In genomic region chr11:114251797-114252327, GRCh38 we compare ENCODE assay signal across 16 cellular contexts. TPM values are rescaled to one million over a fixed set of nuclear protein-coding genes. Genes with fewer than 3 reads are reported as not detected.
DNase-seq lines count a peak whose midpoint lies in the region; ATAC-seq and TF ChIP-seq lines count a peak whose summit lies in the region.
"Had no signal": no experiment of that assay in that cellular context is flagged by ENCODE, and none has a peak within 500 bp of the region (broad histone marks: within the 10 kb centered on the region; RNA-seq: fewer than 3 reads in every experiment).

No MANE protein-coding gene starts in this region.

- peaks cover 10 to 57% of the 10 kb centered on the region in 2 donors for H3K36me3 ChIP-seq in vagina
- no peaks in the 10 kb centered on the region for H3K36me3 ChIP-seq in HAP-1 (replicated peaks)

- H3K9me3 Mint-ChIP-seq in neural crest cell, result no peaks in the 10 kb centered on the region
- H3K9me3 Mint-ChIP-seq: activated B cell treated with CpG ODN at 0.5 μM for 24 hours; activated naive CD4-positive, alpha-beta T cell treated with anti-CD3 and anti-CD28 coated beads, Interleukin-2, amount 50 U/mL, for 24 hours; central memory CD8-positive, alpha-beta T cell; naive thymus-derived CD8-positive, alpha-beta T cell; stimulated activated naive CD8-positive, alpha-beta T cell treated with anti-CD3 and anti-CD28 coated beads, Interleukin-15, amount 100 ng/mL, for 72 hours had no signal

- no peak overlapping the region for H3K4me3 ChIP-seq in coronary artery
- H3K4me3 ChIP-seq in vagina, result no peak overlapping the region
- no peak overlapping the region for H3K4me3 ChIP-seq in HAP-1
- H3K4me3 ChIP-seq: SK-N-MC, smooth muscle cell had no signal

- H3K4me1 ChIP-seq in vagina (peaks cover 36% of the 10 kb centered on the region), HAP-1 (no peaks in the 10 kb centered on the region)

- no peak for TF ChIP-seq POLR2A in vagina (IDR thresholded peaks at IDR 0.05)

- H3K27ac Mint-ChIP-seq in neural crest cell (ENCODE audit: unreplicated experiment), result peak overlapping the region; percentile 88
- H3K27ac Mint-ChIP-seq: activated B cell treated with CpG ODN at 0.5 μM for 24 hours had no signal

- H3K9me3 ChIP-seq in vagina, result no peaks in the 10 kb centered on the region
- H3K9me3 ChIP-seq in HAP-1, result no peaks in the 10 kb centered on the region

- H3K27me3 ChIP-seq in vagina (no peaks in the 10 kb centered on the region), HAP-1 (ENCODE audit: low read depth) (no peaks in the 10 kb centered on the region)

- no peak for TF ChIP-seq CTCF in coronary artery (IDR thresholded peaks at IDR 0.05)
- TF ChIP-seq CTCF in neural crest cell (conservative IDR thresholded peaks at IDR 0.05), result no peak
- no peak for TF ChIP-seq CTCF in vagina (IDR thresholded peaks at IDR 0.05)

- H3K27me3 Mint-ChIP-seq in neural crest cell (ENCODE audit: low read depth), result no peaks in the 10 kb centered on the region
- H3K27me3 Mint-ChIP-seq: activated naive CD4-positive, alpha-beta T cell treated with anti-CD3 and anti-CD28 coated beads, Interleukin-2, amount 50 U/mL, for 24 hours; central memory CD8-positive, alpha-beta T cell; naive thymus-derived CD8-positive, alpha-beta T cell; stimulated activated naive CD8-positive, alpha-beta T cell treated with anti-CD3 and anti-CD28 coated beads, Interleukin-15, amount 100 ng/mL, for 72 hours had no signal

- H3K27ac ChIP-seq in coronary artery (peak overlapping the region; percentile 43 to 76), vagina (peak overlapping the region; percentile 23)
- H3K27ac ChIP-seq: SK-N-MC had no signal

- intact Hi-C loops in Right ventricle myocardium inferior (cut with DNase I) (no loop called here), cardiac septum (cut with DNase I) (no loop called here), vagina (cut with DNase I) (loop anchor here (5.0 to 10.0 kb wide), 2 partner anchors 87 to 190 kb away; no protein-coding TSS in a partner anchor)

- DNase-seq in Right ventricle myocardium inferior (ENCODE audit: missing footprints), result no peak
- DNase-seq in cardiac septum (ENCODE audit: low spot score), result no peak
- DNase-seq in coronary artery (ENCODE audit: low spot score), result no peak
- DNase-seq in neural crest cell (ENCODE audit: low read depth, low spot score), result no peak
- no peak for DNase-seq in vagina (ENCODE audit: extremely low spot score in 2 of 2)
- DNase-seq in HAP-1 (ENCODE audit: low spot score in 2 of 2), result no peak
- DNase-seq in KG1 (lab: John Stamatoyannopoulos, UW), result no peak
- no peak for DNase-seq in NCI-H774 (lab: John Stamatoyannopoulos, UW)
- DNase-seq: activated B cell treated with CpG ODN at 0.5 μM for 24 hours; naive thymus-derived CD8-positive, alpha-beta T cell; stimulated activated naive CD8-positive, alpha-beta T cell treated with anti-CD3 and anti-CD28 coated beads, Interleukin-15, amount 100 ng/mL, for 72 hours had no signal

- peak; percentile 33 for ATAC-seq in Right ventricle myocardium inferior
- ATAC-seq: left lobe of liver; naive thymus-derived CD8-positive, alpha-beta T cell; stimulated activated naive CD8-positive, alpha-beta T cell treated with anti-CD3 and anti-CD28 coated beads, Interleukin-15, amount 100 ng/mL, for 72 hours had no signal

- in situ Hi-C loops in HAP-1 (cut with MboI; ENCODE audit: low sequenced_read_pairs), result no loop called here

- peak overlapping the region; percentile 71 for H3K4me3 Mint-ChIP-seq in neural crest cell
- H3K4me3 Mint-ChIP-seq: activated B cell treated with CpG ODN at 0.5 μM for 24 hours; activated naive CD4-positive, alpha-beta T cell treated with anti-CD3 and anti-CD28 coated beads, Interleukin-2, amount 50 U/mL, for 24 hours; central memory CD8-positive, alpha-beta T cell; naive thymus-derived CD8-positive, alpha-beta T cell; stimulated activated naive CD8-positive, alpha-beta T cell treated with anti-CD3 and anti-CD28 coated beads, Interleukin-15, amount 100 ng/mL, for 72 hours had no signal

- H3K4me1 Mint-ChIP-seq in neural crest cell, result peaks cover 69% of the 10 kb centered on the region
- H3K4me1 Mint-ChIP-seq: activated naive CD4-positive, alpha-beta T cell treated with anti-CD3 and anti-CD28 coated beads, Interleukin-2, amount 50 U/mL, for 24 hours; central memory CD8-positive, alpha-beta T cell; stimulated activated naive CD8-positive, alpha-beta T cell treated with anti-CD3 and anti-CD28 coated beads, Interleukin-15, amount 100 ng/mL, for 72 hours had no signal

- peaks cover 13% of the 10 kb centered on the region for H3K36me3 Mint-ChIP-seq in neural crest cell (ENCODE audit: low read depth)

RNA-seq across cellular contexts. Expression of gene NNMT, which starts 44.3 kb away (rescaled TPM):
- total RNA-seq in Right ventricle myocardium inferior (44.0 TPM), cardiac septum (72.9 TPM), neural crest cell (0.82 and 1.5 TPM in 2 replicates), vagina (898 TPM)
- total RNA-seq: activated B cell treated with CpG ODN at 0.5 μM for 24 hours; naive thymus-derived CD8-positive, alpha-beta T cell had no signal

Comparison
In these comparisons a context has a peak if more than half of its experiments do, and no peak if none do; other contexts are left out.
1. RNA of gene NNMT, which starts 44.3 kb away (total RNA-seq): 898 TPM in vagina (single experiment), 72.9 TPM in cardiac septum (single experiment) and 44.0 TPM in Right ventricle myocardium inferior (single experiment); 0.82 to 1.5 TPM in neural crest cell; every median in the first group is over 10 times any median in the second.